1 cellular context compared by ENCODE assay signal in genomic region chr21:38823737-38824123, GRCh38.
TF ChIP-seq lines count a peak whose summit lies in the region.

No MANE protein-coding gene starts in this region.

TF ChIP-seq in endothelial cell of umbilical vein, 7 proteins besides CTCF, POLR2A, EP300 and RAD21 (continued from another document):
- TF ChIP-seq EZH2 (IDR thresholded peaks at IDR 0.05; ENCODE audit: borderline replicate concordance, low read depth, low read length, severe bottlenecking) (no peak), MYC (IDR thresholded peaks at IDR 0.05; ENCODE audit: low read depth, low read length) (no peak), GATA2 (IDR thresholded peaks at IDR 0.05; ENCODE audit: insufficient read depth, insufficient read length, low read depth, low read length) (no peak), FOS (IDR thresholded peaks at IDR 0.05; ENCODE audit: borderline replicate concordance, insufficient read depth, low read length) (no peak)
